9 cellular contexts compared by ENCODE assay signal in genomic region chr19:343451-343931, GRCh38. TPM values are rescaled to one million over a fixed set of nuclear protein-coding genes. Genes with fewer than 3 reads are reported as not detected.
A peak's percentile ranks its signal among the peaks of the same experiment; 100 is the strongest.
DNase-seq lines count a peak whose midpoint lies in the region; ATAC-seq and TF ChIP-seq lines count a peak whose summit lies in the region.
"Had no signal": no experiment of that assay in that cellular context is flagged by ENCODE, and none has a peak within 500 bp of the region (broad histone marks: within the 10 kb centered on the region; RNA-seq: fewer than 3 reads in every experiment).

No MANE protein-coding gene starts in this region.

- H3K4me3 Mint-ChIP-seq in IgD-negative memory B cell: peak overlapping the region; percentile 58 to 93 (median 84)

- H3K9ac ChIP-seq in colonic mucosa (ENCODE audit: low read depth in 2 of 2, low read length in 2 of 2) (peak overlapping the region; percentile 66 to 68), muscle layer of colon (ENCODE audit: low read length) (peak overlapping the region; percentile 44)

- no peaks in the 10 kb centered on the region for H3K9me3 Mint-ChIP-seq in IgD-negative memory B cell

- H3K9me3 ChIP-seq in AG04450 (ENCODE audit: control insufficient read depth, insufficient read depth, low read length): peaks cover 7% of the 10 kb centered on the region
- no peaks in the 10 kb centered on the region for H3K9me3 ChIP-seq in colonic mucosa
- H3K9me3 ChIP-seq in muscle layer of colon (ENCODE audit: low read length): no peaks in the 10 kb centered on the region

- H3K4me3 ChIP-seq in AG04450 (ENCODE audit: low read depth, low read length) (peak overlapping the region; percentile 71), colonic mucosa (peak overlapping the region; percentile 82), muscle layer of colon (ENCODE audit: low read depth in 1 of 2, low read length in 2 of 2) (peak overlapping the region; percentile 71 to 73)

- no peaks in the 10 kb centered on the region for H3K36me3 ChIP-seq in colonic mucosa
- H3K36me3 ChIP-seq in muscle layer of colon (ENCODE audit: insufficient read depth, low read length): peaks cover 8% of the 10 kb centered on the region

- no peak for ATAC-seq in HG02571 (IDR thresholded peaks at IDR 0.05; ENCODE audit: unreplicated experiment)

- H3K27ac Mint-ChIP-seq in IgD-negative memory B cell: peak overlapping the region; percentile 7 to 87 (median 8)

- H3K27me3 ChIP-seq in AG04450 (ENCODE audit: control insufficient read depth, insufficient read depth, low read length) (no peaks in the 10 kb centered on the region), colonic mucosa (no peaks in the 10 kb centered on the region), muscle layer of colon (ENCODE audit: control insufficient read depth in 1 of 2, insufficient read depth in 2 of 2, low read length in 2 of 2) (no peaks in the 10 kb centered on the region)

- H3K36me3 Mint-ChIP-seq in IgD-negative memory B cell: peaks cover 11% of the 10 kb centered on the region

- peak overlapping the region; percentile 65 for H3K27ac ChIP-seq in AG04450 (ENCODE audit: low read depth, low read length)
- H3K27ac ChIP-seq in colonic mucosa: peak overlapping the region; percentile 57
- peak overlapping the region; percentile 70 for H3K27ac ChIP-seq in muscle layer of colon (ENCODE audit: low read depth, low read length)

- intact Hi-C loops in colonic mucosa (cut with DNase I): no loop called here

- peaks cover 8 to 40% (median 12%) of the 10 kb centered on the region in 3 donors for H3K4me1 Mint-ChIP-seq in IgD-negative memory B cell

- DNase-seq in AG04450 (ENCODE audit: low read depth, low spot score): no peak
- DNase-seq in colonic mucosa: no peak
- DNase-seq in AG08395 (ENCODE audit: low spot score): no peak
- no peak for DNase-seq in activated CD8-positive, alpha-beta memory T cell treated with anti-CD3 and anti-CD28 coated beads, Interleukin-2, amount 50 U/mL, for 4 hours
- no peak for DNase-seq in NCI-H774 (lab: John Stamatoyannopoulos, UW)

- no peaks in the 10 kb centered on the region for H3K27me3 Mint-ChIP-seq in IgD-negative memory B cell

- TF ChIP-seq CTCF in AG04450 (IDR thresholded peaks at IDR 0.05; ENCODE audit: low read depth, low read length): no peak
- TF ChIP-seq CTCF in colonic mucosa (IDR thresholded peaks at IDR 0.05): no peak

- POLR2A ChIA-PET in AG04450 (lab: Yijun Ruan, JAX): interaction anchor here (0.9 kb wide), 1 partner anchor 145 kb away, joined by 3 read pairs; no protein-coding TSS in a partner anchor

- CTCF ChIA-PET in AG04450 (lab: Charles Lee): interaction anchor here (1.9 kb wide), 1 partner anchor 163 kb away, joined by 5 read pairs; no protein-coding TSS in a partner anchor

- H3K4me1 ChIP-seq in colonic mucosa (peaks cover 16% of the 10 kb centered on the region), muscle layer of colon (ENCODE audit: insufficient read depth, low read length) (peaks cover 34% of the 10 kb centered on the region)

RNA-seq across cellular contexts. Expression of gene MIER2, which starts 1.1 kb away (rescaled TPM):
- polyA plus RNA-seq in AG04450 (2011; rRNA removed) (14.5 and 25.5 TPM in 2 replicates), IgD-negative memory B cell (7.5 TPM)
- 73.8 and 94.2 TPM in 2 replicates for polyA minus RNA-seq in AG04450 (2011; rRNA and poly(A)+ RNA removed)
- 10 to 100 TPM; 17.3 to 19.1 TPM for total RNA-seq in colonic mucosa

RNA-seq across cellular contexts. Expression of gene PLPP2, which starts 52.3 kb away (rescaled TPM):
- 3.9 and 7.5 TPM in 2 replicates for polyA plus RNA-seq in AG04450 (2011; rRNA removed)
- 2.6 and 3.1 TPM in 2 replicates for polyA minus RNA-seq in AG04450 (2011; rRNA and poly(A)+ RNA removed)
- 0.53 TPM for polyA plus RNA-seq in IgD-negative memory B cell
- 10 to 100 TPM; 83.4 to 88.6 TPM for total RNA-seq in colonic mucosa
- total RNA-seq: activated CD8-positive, alpha-beta memory T cell treated with anti-CD3 and anti-CD28 coated beads for 36 hours had no signal
